Comparison of ENCODE assay signal across 15 cellular contexts in genomic region chr6:165562421-165563090, GRCh38.
"Had no signal": no experiment of that assay in that cellular context is flagged by ENCODE, and none has a peak within 500 bp of the region (broad histone marks: within the 10 kb centered on the region; RNA-seq: fewer than 3 reads in every experiment).

No MANE protein-coding gene starts in this region.

- DNase-seq: activated CD4-positive, alpha-beta T cell treated with anti-CD3 and anti-CD28 coated beads for 1 hour; activated CD4-positive, alpha-beta T cell treated with anti-CD3 and anti-CD28 coated beads, Interleukin-2, amount 50 U/mL, for 48 hours; activated effector memory CD4-positive, alpha-beta T cell treated with anti-CD3 and anti-CD28 coated beads, Interleukin-2, amount 50 U/mL, for 16 hours; activated T-cell treated with anti-CD3 and anti-CD28 coated beads, Interleukin-2, amount 50 U/mL, for 4 hours; esophagus squamous epithelium; foreskin keratinocyte; heart right ventricle; left ventricle myocardium inferior; retina; stimulated activated CD4-positive, alpha-beta T cell treated with anti-CD3 and anti-CD28 coated beads, Interleukin-15, amount 100 ng/mL, for 24 hours; stimulated activated CD4-positive, alpha-beta T cell treated with anti-CD3 and anti-CD28 coated beads, Interleukin-4, amount 100 ng/mL, for 4 hours; stomach; uterus had no signal

- H3K4me3 Mint-ChIP-seq: activated naive CD8-positive, alpha-beta T cell; activated T-cell treated with anti-CD3 and anti-CD28 coated beads, Interleukin-2, amount 50 U/mL, for 4 hours; T-helper 2 cell treated with Interferon-gamma antibody and Interleukin-4, amounts not matched to agents 5 μg/mL and 100 μg/mL, for 36 hours had no signal

- H3K27ac Mint-ChIP-seq: activated naive CD8-positive, alpha-beta T cell; T-helper 2 cell treated with Interferon-gamma antibody and Interleukin-4, amounts not matched to agents 5 μg/mL and 100 μg/mL, for 36 hours had no signal

- ATAC-seq: activated T-cell treated with anti-CD3 and anti-CD28 coated beads, Interleukin-2, amount 50 U/mL, for 4 hours; foreskin keratinocyte; heart right ventricle had no signal

- H3K27me3 Mint-ChIP-seq: activated naive CD8-positive, alpha-beta T cell had no signal
